30 cellular contexts compared by ENCODE assay signal in genomic region chrX:24475480-24475879, GRCh38. TPM values are rescaled to one million over a fixed set of nuclear protein-coding genes. Genes with fewer than 3 reads are reported as not detected.
DNase-seq lines count a peak whose midpoint lies in the region; ATAC-seq and TF ChIP-seq lines count a peak whose summit lies in the region.
"Had no signal": no experiment of that assay in that cellular context is flagged by ENCODE, and none has a peak within 500 bp of the region (broad histone marks: within the 10 kb centered on the region; RNA-seq: fewer than 3 reads in every experiment).

No MANE protein-coding gene starts in this region.

- POLR2A ChIA-PET in HEK293 (lab: Yijun Ruan, JAX), result no interaction called here

- DNase-seq in activated T-cell treated with anti-CD3 and anti-CD28 coated beads, Interleukin-2, amount 50 U/mL, for 72 hours, result no peak
- DNase-seq in activated T-cell treated with anti-CD3 and anti-CD28 coated beads for 4 hours, result no peak
- no peak for DNase-seq in activated T-helper 1 cell treated with anti-CD3 and anti-CD28 coated beads, Interleukin-12 subunit alpha, Interleukin-12 subunit beta, Interleukin-2, Interleukin-4 antibody, amounts not matched to agents 30 ng/mL and 10 ng/mL and 1 ng/mL, durations not matched to agents 14 hours and 24 hours and 36 hours (ENCODE audit: low spot score)
- DNase-seq in nephron progenitor cell, result no peak
- DNase-seq in SW 1271 (lab: John Stamatoyannopoulos, UW), result no peak
- no peak for DNase-seq in activated CD8-positive, alpha-beta memory T cell treated with anti-CD3 and anti-CD28 coated beads, Interleukin-2, amount 10 ng/mL, durations not matched to agents 7 days and 5 days
- DNase-seq: activated CD4-positive, alpha-beta T cell treated with anti-CD3 and anti-CD28 coated beads for 4 hours; DMS153; head of caudate nucleus; KBM-7; left ventricle myocardium inferior; mesendoderm; NCI-H1092 treated with DMSO at 0.1 percent for 48 hours; NCI-H187; NCI-H2171 treated with DMSO at 0.1 percent for 48 hours; NCI-H510A; right lobe of liver; SK-N-SH; spleen; stimulated activated CD4-positive, alpha-beta T cell treated with anti-CD3 and anti-CD28 coated beads, Interleukin-2, amount 100 ng/mL, for 24 hours; stimulated activated naive CD8-positive, alpha-beta T cell treated with anti-CD3 and anti-CD28 coated beads, Interleukin-15, amount 100 ng/mL, for 72 hours; thyroid gland had no signal

- no peak for ATAC-seq in activated T-cell treated with anti-CD3 and anti-CD28 coated beads, Interleukin-2, amount 50 U/mL, for 72 hours (replicated peaks in 1 of 2)
- no peak for ATAC-seq in GM21529 (IDR thresholded peaks at IDR 0.05; ENCODE audit: unreplicated experiment)
- no peak for ATAC-seq in activated CD8-positive, alpha-beta memory T cell treated with anti-CD3 and anti-CD28 coated beads, Interleukin-2, amount 10 ng/mL, durations not matched to agents 7 days and 5 days
- ATAC-seq: A549; esophagus mucosa; right lobe of liver; stimulated activated naive CD8-positive, alpha-beta T cell treated with anti-CD3 and anti-CD28 coated beads, Interleukin-15, amount 100 ng/mL, for 72 hours had no signal

- intact Hi-C loops in activated T-helper 1 cell treated with anti-CD3 and anti-CD28 coated beads, Interleukin-12 subunit alpha, Interleukin-12 subunit beta, Interleukin-2, Interleukin-4 antibody, amounts not matched to agents 30 ng/mL and 10 ng/mL and 1 ng/mL, durations not matched to agents 14 hours and 24 hours and 36 hours (cut with micrococcal nuclease), result no loop called here

- H3K9me3 ChIP-seq in HEK293 (ENCODE audit: control insufficient read depth, insufficient read depth, low read depth, low read length), result no peaks in the 10 kb centered on the region
- H3K9me3 ChIP-seq: A549, left ventricle myocardium inferior, neutrophil, right lobe of liver, SK-N-SH, spleen, thyroid gland, vagina had no signal

- peaks cover 2% of the 10 kb centered on the region; the same call in 1 of the 2 replicates for H3K4me1 ChIP-seq in HEK293 (ENCODE audit: control insufficient read depth, insufficient read depth, low read length)
- H3K4me1 ChIP-seq: A549, thyroid gland, vagina had no signal

- no peak overlapping the region for H3K27ac ChIP-seq in HEK293 (ENCODE audit: extremely low read depth, low read depth, low read length)
- H3K27ac ChIP-seq: A549, coronary artery, left ventricle myocardium inferior, neutrophil, right lobe of liver, thyroid gland, vagina had no signal

- peaks cover 75% of the 10 kb centered on the region for H3K4me1 Mint-ChIP-seq in activated T-cell treated with anti-CD3 and anti-CD28 coated beads, Interleukin-2, amount 50 U/mL, for 72 hours (ENCODE audit: low read depth)
- H3K4me1 Mint-ChIP-seq in activated T-helper 1 cell treated with anti-CD3 and anti-CD28 coated beads, Interleukin-12 subunit alpha, Interleukin-12 subunit beta, Interleukin-2, Interleukin-4 antibody, amounts not matched to agents 30 ng/mL and 10 ng/mL and 1 ng/mL, durations not matched to agents 14 hours and 24 hours and 36 hours (ENCODE audit: low read depth), result peaks cover 55% of the 10 kb centered on the region
- H3K4me1 Mint-ChIP-seq in nephron progenitor cell, result peaks cover 30% of the 10 kb centered on the region
- H3K4me1 Mint-ChIP-seq in activated CD8-positive, alpha-beta memory T cell treated with anti-CD3 and anti-CD28 coated beads, Interleukin-2, amount 10 ng/mL, durations not matched to agents 7 days and 5 days, result peaks cover 58% of the 10 kb centered on the region

- H3K27me3 Mint-ChIP-seq in activated T-cell treated with anti-CD3 and anti-CD28 coated beads, Interleukin-2, amount 50 U/mL, for 72 hours (ENCODE audit: low read depth), result peaks cover 6% of the 10 kb centered on the region
- H3K27me3 Mint-ChIP-seq in activated T-helper 1 cell treated with anti-CD3 and anti-CD28 coated beads, Interleukin-12 subunit alpha, Interleukin-12 subunit beta, Interleukin-2, Interleukin-4 antibody, amounts not matched to agents 30 ng/mL and 10 ng/mL and 1 ng/mL, durations not matched to agents 14 hours and 24 hours and 36 hours (ENCODE audit: insufficient read depth), result peaks cover 2% of the 10 kb centered on the region
- no peaks in the 10 kb centered on the region for H3K27me3 Mint-ChIP-seq in nephron progenitor cell (ENCODE audit: low read depth, poor library complexity)
- no peaks in the 10 kb centered on the region for H3K27me3 Mint-ChIP-seq in activated CD8-positive, alpha-beta memory T cell treated with anti-CD3 and anti-CD28 coated beads, Interleukin-2, amount 10 ng/mL, durations not matched to agents 7 days and 5 days
- H3K27me3 Mint-ChIP-seq: progenitor cell of endocrine pancreas; stimulated activated naive CD8-positive, alpha-beta T cell treated with anti-CD3 and anti-CD28 coated beads, Interleukin-15, amount 100 ng/mL, for 72 hours had no signal

- no peak overlapping the region for H3K4me3 ChIP-seq in HEK293 (ENCODE audit: low read depth, low read length)
- H3K4me3 ChIP-seq: A549, coronary artery, left ventricle myocardium inferior, right lobe of liver, spleen, thyroid gland, vagina had no signal

- H3K36me3 Mint-ChIP-seq in activated T-cell treated with anti-CD3 and anti-CD28 coated beads, Interleukin-2, amount 50 U/mL, for 72 hours (ENCODE audit: insufficient read depth in 2 of 2), result no peaks in the 10 kb centered on the region
- peaks cover 3% of the 10 kb centered on the region for H3K36me3 Mint-ChIP-seq in activated T-helper 1 cell treated with anti-CD3 and anti-CD28 coated beads, Interleukin-12 subunit alpha, Interleukin-12 subunit beta, Interleukin-2, Interleukin-4 antibody, amounts not matched to agents 30 ng/mL and 10 ng/mL and 1 ng/mL, durations not matched to agents 14 hours and 24 hours and 36 hours (ENCODE audit: low read depth)
- H3K36me3 Mint-ChIP-seq in nephron progenitor cell (ENCODE audit: low read depth), result peaks cover 20% of the 10 kb centered on the region
- H3K36me3 Mint-ChIP-seq in activated CD8-positive, alpha-beta memory T cell treated with anti-CD3 and anti-CD28 coated beads, Interleukin-2, amount 10 ng/mL, durations not matched to agents 7 days and 5 days, result no peaks in the 10 kb centered on the region

- peak overlapping the region; percentile 42 for H3K27ac Mint-ChIP-seq in activated T-cell treated with anti-CD3 and anti-CD28 coated beads, Interleukin-2, amount 50 U/mL, for 72 hours
- H3K27ac Mint-ChIP-seq in activated T-helper 1 cell treated with anti-CD3 and anti-CD28 coated beads, Interleukin-12 subunit alpha, Interleukin-12 subunit beta, Interleukin-2, Interleukin-4 antibody, amounts not matched to agents 30 ng/mL and 10 ng/mL and 1 ng/mL, durations not matched to agents 14 hours and 24 hours and 36 hours, result peak overlapping the region; percentile 58
- peak overlapping the region; percentile 7 for H3K27ac Mint-ChIP-seq in nephron progenitor cell
- H3K27ac Mint-ChIP-seq in activated CD8-positive, alpha-beta memory T cell treated with anti-CD3 and anti-CD28 coated beads, Interleukin-2, amount 10 ng/mL, durations not matched to agents 7 days and 5 days, result no peak overlapping the region
- H3K27ac Mint-ChIP-seq: progenitor cell of endocrine pancreas had no signal

- H3K9me3 Mint-ChIP-seq in activated T-cell treated with anti-CD3 and anti-CD28 coated beads, Interleukin-2, amount 50 U/mL, for 72 hours, result no peaks in the 10 kb centered on the region
- H3K9me3 Mint-ChIP-seq in activated T-helper 1 cell treated with anti-CD3 and anti-CD28 coated beads, Interleukin-12 subunit alpha, Interleukin-12 subunit beta, Interleukin-2, Interleukin-4 antibody, amounts not matched to agents 30 ng/mL and 10 ng/mL and 1 ng/mL, durations not matched to agents 14 hours and 24 hours and 36 hours, result no peaks in the 10 kb centered on the region
- H3K9me3 Mint-ChIP-seq in nephron progenitor cell, result peaks cover 12% of the 10 kb centered on the region
- no peaks in the 10 kb centered on the region for H3K9me3 Mint-ChIP-seq in activated CD8-positive, alpha-beta memory T cell treated with anti-CD3 and anti-CD28 coated beads, Interleukin-2, amount 10 ng/mL, durations not matched to agents 7 days and 5 days (ENCODE audit: low read depth)
- H3K9me3 Mint-ChIP-seq: stimulated activated naive CD8-positive, alpha-beta T cell treated with anti-CD3 and anti-CD28 coated beads, Interleukin-15, amount 100 ng/mL, for 72 hours had no signal

- H3K36me3 ChIP-seq in HEK293 (ENCODE audit: control insufficient read depth in 2 of 2, insufficient read depth in 1 of 2, low read length in 2 of 2), result no peaks in the 10 kb centered on the region
- H3K36me3 ChIP-seq: left ventricle myocardium inferior, neutrophil, right lobe of liver, spleen, thyroid gland, vagina had no signal

- CTCF ChIA-PET in HEK293 (lab: Yijun Ruan, JAX), result no interaction called here
- CTCF ChIA-PET in activated CD8-positive, alpha-beta memory T cell treated with anti-CD3 and anti-CD28 coated beads, Interleukin-2, amount 10 ng/mL, durations not matched to agents 7 days and 5 days (lab: Charles Lee), result no interaction called here

- TF ChIP-seq CTCF in HEK293 (tag by site-specific recombination; IDR thresholded peaks at IDR 0.05) (no peak), nephron progenitor cell (IDR thresholded peaks at IDR 0.05) (no peak)

- peak overlapping the region in 1 of 2 donors; percentile 43 for H3K4me3 Mint-ChIP-seq in activated T-cell treated with anti-CD3 and anti-CD28 coated beads, Interleukin-2, amount 50 U/mL, for 72 hours
- no peak overlapping the region for H3K4me3 Mint-ChIP-seq in activated T-helper 1 cell treated with anti-CD3 and anti-CD28 coated beads, Interleukin-12 subunit alpha, Interleukin-12 subunit beta, Interleukin-2, Interleukin-4 antibody, amounts not matched to agents 30 ng/mL and 10 ng/mL and 1 ng/mL, durations not matched to agents 14 hours and 24 hours and 36 hours
- H3K4me3 Mint-ChIP-seq in nephron progenitor cell, result no peak overlapping the region
- H3K4me3 Mint-ChIP-seq in activated CD8-positive, alpha-beta memory T cell treated with anti-CD3 and anti-CD28 coated beads, Interleukin-2, amount 10 ng/mL, durations not matched to agents 7 days and 5 days, result no peak overlapping the region
- H3K4me3 Mint-ChIP-seq: stimulated activated naive CD8-positive, alpha-beta T cell treated with anti-CD3 and anti-CD28 coated beads, Interleukin-15, amount 100 ng/mL, for 72 hours had no signal

TF ChIP-seq in HEK293, 187 proteins besides CTCF, POLR2A, EP300 and RAD21 (continues in another document):
- TF ChIP-seq ZNF121 (tag by site-specific recombination; IDR thresholded peaks at IDR 0.05), result peak; percentile 79; the same call in 1 of the 2 replicates

RNA-seq across cellular contexts. Expression of gene PDK3, which starts 10.4 kb away (rescaled TPM):
- total RNA-seq in activated T-cell treated with anti-CD3 and anti-CD28 coated beads, Interleukin-2, amount 50 U/mL, for 72 hours, result 10 to 100 TPM; 26.0 to 31.7 TPM
- total RNA-seq in activated T-helper 1 cell treated with anti-CD3 and anti-CD28 coated beads, Interleukin-12 subunit alpha, Interleukin-12 subunit beta, Interleukin-2, Interleukin-4 antibody, amounts not matched to agents 30 ng/mL and 10 ng/mL and 1 ng/mL, durations not matched to agents 14 hours and 24 hours and 36 hours, result 24.1 and 27.2 TPM in 2 replicates
- total RNA-seq in activated CD8-positive, alpha-beta memory T cell treated with anti-CD3 and anti-CD28 coated beads, Interleukin-2, amount 10 ng/mL, durations not matched to agents 7 days and 5 days, result 10 to 100 TPM; 21.2 to 22.6 TPM
